In the genomic region with DNA sequence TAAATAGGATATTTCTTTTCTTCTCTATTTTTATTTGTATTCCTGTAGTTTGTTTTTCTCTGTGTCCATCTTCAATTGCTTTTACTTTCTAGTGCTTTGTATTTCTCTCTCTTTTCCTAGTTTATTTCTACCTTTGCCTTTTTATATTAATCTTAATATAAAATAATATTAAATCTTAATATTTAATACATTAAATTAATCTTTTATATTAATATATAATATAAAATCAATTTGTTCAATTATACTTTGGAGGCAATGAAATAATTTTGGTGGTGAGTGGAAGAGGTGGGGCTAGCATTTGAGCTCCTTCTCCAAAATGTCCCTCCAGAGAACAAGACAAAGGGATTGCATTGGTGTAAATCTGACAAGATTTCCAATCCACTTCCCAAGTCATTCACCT, we compare ENCODE assay signal across 31 cellular contexts. TPM values are rescaled to one million over a fixed set of nuclear protein-coding genes. Genes with fewer than 3 reads are reported as not detected.
"Had no signal": no experiment of that assay in that cellular context is flagged by ENCODE, and none has a peak within 500 bp of the region (broad histone marks: within the 10 kb centered on the region; RNA-seq: fewer than 3 reads in every experiment).

No MANE protein-coding gene starts in this region.

- H3K36me3 ChIP-seq: colonic mucosa, esophagus squamous epithelium, gastrocnemius medialis, heart right ventricle, left lung, lower lobe of right lung had no signal

- FAIRE-seq: endometrium, islet of Langerhans had no signal

- H3K9me3 ChIP-seq: colonic mucosa, esophagus squamous epithelium, gastrocnemius medialis, heart right ventricle, left lung, lower lobe of right lung, mucosa of descending colon had no signal

- H3K4me1 ChIP-seq: colonic mucosa, esophagus squamous epithelium, gastrocnemius medialis, heart right ventricle, left lung, lower lobe of right lung had no signal

- H3K27ac ChIP-seq: colonic mucosa, epithelial cell of prostate, esophagus squamous epithelium, gastrocnemius medialis, heart right ventricle, left lung, lower lobe of right lung had no signal

- H3K4me3 ChIP-seq: colonic mucosa, esophagus squamous epithelium, gastrocnemius medialis, heart right ventricle, left lung, lower lobe of right lung, mucosa of descending colon had no signal

- H3K27me3 ChIP-seq: colonic mucosa, gastrocnemius medialis, left lung had no signal

- DNase-seq: colonic mucosa; cortex of kidney; effector CD8-positive, alpha-beta T cell; effector memory CD8-positive, alpha-beta T cell; endodermal cell; erythroblast; esophagus squamous epithelium; foreskin fibroblast; foreskin melanocyte; gastrocnemius medialis; glutamatergic neuron; head of caudate nucleus; heart right ventricle; hippocampal formation; left cardiac atrium; left lung; left ventricle myocardium superior; lower lobe of right lung; mesenchymal stem cell; mucosa of descending colon; naive B cell had no signal

RNA-seq across cellular contexts. Expression of gene CPB2, which starts 6.3 kb away (rescaled TPM):
- total RNA-seq: endodermal cell, esophagus mucosa, esophagus squamous epithelium, glomerular endothelial cell, heart right ventricle, kidney epithelial cell, left cardiac atrium, left ventricle myocardium superior, lung microvascular endothelial cell, mesenteric fat pad, mesothelial cell of epicardium, mucosa of descending colon, myocyte had no signal
- polyA plus RNA-seq: heart right ventricle had no signal
